Comparison of ENCODE assay signal across 17 cellular contexts in the genomic region with DNA sequence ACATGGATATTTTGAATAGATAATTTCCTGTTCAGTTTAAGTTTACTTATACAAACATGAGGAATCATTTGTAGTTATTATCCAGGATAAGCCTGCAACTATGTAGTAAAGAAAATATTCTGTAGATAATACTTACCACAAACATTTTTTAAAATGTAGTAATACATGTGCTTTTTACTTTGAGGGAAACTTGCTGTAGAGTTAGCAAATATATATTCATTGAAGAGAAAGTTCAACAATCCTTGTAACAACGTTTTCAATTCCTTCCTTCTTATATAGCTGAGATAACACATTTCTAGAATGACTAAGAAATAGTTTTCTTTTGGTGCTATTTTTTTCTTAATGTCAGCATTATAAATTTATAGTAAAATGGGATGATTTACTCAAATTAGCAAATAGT.
"Had no signal": no experiment of that assay in that cellular context is flagged by ENCODE, and none has a peak within 500 bp of the region (broad histone marks: within the 10 kb centered on the region; RNA-seq: fewer than 3 reads in every experiment).

No MANE protein-coding gene starts in this region.

- H3K27me3 Mint-ChIP-seq: activated CD4-positive, alpha-beta memory T cell treated with anti-CD3 and anti-CD28 coated beads, Interleukin-2, amount 10 ng/mL, durations not matched to agents 7 days and 5 days; activated CD4-positive, alpha-beta T cell treated with anti-CD3 and anti-CD28 coated beads for 36 hours; activated naive CD8-positive, alpha-beta T cell treated with anti-CD3 and anti-CD28 coated beads, Interleukin-2, amount 10 ng/mL, durations not matched to agents 7 days and 5 days; dendritic cell treated with granulocyte-macrophage colony-stimulating factor and Interleukin-4, amounts not matched to agents 40 ng/mL and 50 ng/mL, for 4 days; memory B cell; natural killer cell treated with Interleukin-12 subunit alpha and Interleukin-12 subunit beta and Interleukin-15 and Interleukin-18, amount 100 ng/mL, for 72 hours had no signal

- H3K27ac ChIP-seq: foreskin keratinocyte, left ventricle myocardium inferior, psoas muscle, suprapubic skin, upper lobe of left lung had no signal

- H3K36me3 Mint-ChIP-seq: memory B cell; natural killer cell treated with Interleukin-12 subunit alpha and Interleukin-12 subunit beta and Interleukin-15 and Interleukin-18, amount 100 ng/mL, for 72 hours had no signal

- H3K4me1 ChIP-seq: foreskin keratinocyte, left ventricle myocardium inferior, suprapubic skin, upper lobe of left lung had no signal

- H3K9me3 Mint-ChIP-seq: activated naive CD8-positive, alpha-beta T cell treated with anti-CD3 and anti-CD28 coated beads, Interleukin-2, amount 10 ng/mL, durations not matched to agents 7 days and 5 days had no signal

- DNase-seq: activated CD4-positive, alpha-beta memory T cell treated with anti-CD3 and anti-CD28 coated beads, Interleukin-2, amount 10 ng/mL, durations not matched to agents 7 days and 5 days; activated CD4-positive, alpha-beta T cell treated with anti-CD3 and anti-CD28 coated beads for 36 hours; activated CD8-positive, alpha-beta memory T cell treated with anti-CD3 and anti-CD28 coated beads, Interleukin-2, amount 50 U/mL, for 4 hours; activated naive CD8-positive, alpha-beta T cell treated with anti-CD3 and anti-CD28 coated beads, Interleukin-2, amount 10 ng/mL, durations not matched to agents 7 days and 5 days; central memory CD4-positive, alpha-beta T cell; foreskin keratinocyte; left ventricle myocardium inferior; nucleus accumbens; psoas muscle; stimulated activated CD4-positive, alpha-beta T cell treated with anti-CD3 and anti-CD28 coated beads, Interleukin-2, amount 100 ng/mL, for 48 hours; stimulated activated naive CD8-positive, alpha-beta T cell treated with anti-CD3 and anti-CD28 coated beads, Interleukin-15, Interleukin-2, amounts not matched to agents 100 U/mL and 50 U/mL, for 24 hours; upper lobe of left lung had no signal

- H3K4me1 Mint-ChIP-seq: activated CD4-positive, alpha-beta memory T cell treated with anti-CD3 and anti-CD28 coated beads, Interleukin-2, amount 10 ng/mL, durations not matched to agents 7 days and 5 days; activated CD4-positive, alpha-beta T cell treated with anti-CD3 and anti-CD28 coated beads for 36 hours; activated naive CD8-positive, alpha-beta T cell treated with anti-CD3 and anti-CD28 coated beads, Interleukin-2, amount 10 ng/mL, durations not matched to agents 7 days and 5 days; memory B cell had no signal

- H3K27me3 ChIP-seq: foreskin keratinocyte, suprapubic skin, upper lobe of left lung had no signal

- H3K36me3 ChIP-seq: left ventricle myocardium inferior, suprapubic skin, upper lobe of left lung had no signal

- H3K27ac Mint-ChIP-seq: activated CD4-positive, alpha-beta memory T cell treated with anti-CD3 and anti-CD28 coated beads, Interleukin-2, amount 10 ng/mL, durations not matched to agents 7 days and 5 days; activated CD4-positive, alpha-beta T cell treated with anti-CD3 and anti-CD28 coated beads for 36 hours; activated naive CD8-positive, alpha-beta T cell treated with anti-CD3 and anti-CD28 coated beads, Interleukin-2, amount 10 ng/mL, durations not matched to agents 7 days and 5 days; dendritic cell treated with granulocyte-macrophage colony-stimulating factor and Interleukin-4, amounts not matched to agents 40 ng/mL and 50 ng/mL, for 4 days; memory B cell; natural killer cell treated with Interleukin-12 subunit alpha and Interleukin-12 subunit beta and Interleukin-15 and Interleukin-18, amount 100 ng/mL, for 72 hours had no signal

- H3K9me3 ChIP-seq: left ventricle myocardium inferior, psoas muscle, suprapubic skin, upper lobe of left lung had no signal

- FAIRE-seq: islet of Langerhans had no signal

- H3K4me3 Mint-ChIP-seq: activated CD4-positive, alpha-beta memory T cell treated with anti-CD3 and anti-CD28 coated beads, Interleukin-2, amount 10 ng/mL, durations not matched to agents 7 days and 5 days; activated CD4-positive, alpha-beta T cell treated with anti-CD3 and anti-CD28 coated beads for 36 hours; activated naive CD8-positive, alpha-beta T cell treated with anti-CD3 and anti-CD28 coated beads, Interleukin-2, amount 10 ng/mL, durations not matched to agents 7 days and 5 days; dendritic cell treated with granulocyte-macrophage colony-stimulating factor and Interleukin-4, amounts not matched to agents 40 ng/mL and 50 ng/mL, for 4 days; memory B cell; natural killer cell treated with Interleukin-12 subunit alpha and Interleukin-12 subunit beta and Interleukin-15 and Interleukin-18, amount 100 ng/mL, for 72 hours had no signal

- H3K4me3 ChIP-seq: left ventricle myocardium inferior, psoas muscle, suprapubic skin, upper lobe of left lung had no signal
